In the genomic region with DNA sequence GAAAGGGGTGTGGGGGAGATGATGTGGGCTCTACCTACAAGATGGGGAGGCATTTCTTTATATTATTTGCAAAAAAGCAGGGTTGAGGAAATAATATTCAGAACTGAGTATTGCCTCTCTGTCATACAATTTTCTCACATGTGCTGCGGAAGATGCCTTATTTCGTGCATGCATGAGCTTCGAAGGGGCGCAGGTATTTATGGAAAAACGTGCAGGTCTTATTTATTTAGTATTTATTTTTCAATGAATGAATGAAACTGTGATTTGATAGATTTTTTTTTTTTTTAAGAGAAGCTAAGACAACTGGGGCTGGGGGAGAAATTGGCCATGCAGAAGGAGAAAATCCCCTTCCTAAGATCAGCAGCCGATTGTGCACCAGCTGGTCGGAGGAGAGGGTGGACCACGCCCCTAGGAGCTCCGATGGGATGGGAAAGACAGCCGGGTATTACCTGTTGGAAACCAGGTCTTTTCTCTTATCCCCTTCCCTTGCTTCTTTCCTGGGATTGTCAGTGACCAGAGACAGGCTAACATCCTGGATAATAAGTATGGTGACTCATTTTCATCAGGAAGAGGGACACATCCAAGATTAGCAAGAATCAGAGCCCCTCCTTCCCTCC, we compare ENCODE assay signal across 13 cellular contexts. TPM values are rescaled to one million over a fixed set of nuclear protein-coding genes. Genes with fewer than 3 reads are reported as not detected.
DNase-seq lines count a peak whose midpoint lies in the region; ATAC-seq, FAIRE-seq and TF ChIP-seq lines count a peak whose summit lies in the region.
"Had no signal": no experiment of that assay in that cellular context is flagged by ENCODE, and none has a peak within 500 bp of the region (broad histone marks: within the 10 kb centered on the region; RNA-seq: fewer than 3 reads in every experiment).

No MANE protein-coding gene starts in this region.

- TF ChIP-seq CTCF in AG04450 (IDR thresholded peaks at IDR 0.05; ENCODE audit: low read depth, low read length) (no peak), HFFc6 (IDR thresholded peaks at IDR 0.05) (no peak), chondrocyte (IDR thresholded peaks at IDR 0.05) (no peak), mucosa of descending colon (IDR thresholded peaks at IDR 0.05) (no peak)

- POLR2A ChIA-PET in AG04450 (lab: Yijun Ruan, JAX): no interaction called here

- H3K4me1 Mint-ChIP-seq in HFFc6 (ENCODE audit: low read depth): peaks cover 12% of the 10 kb centered on the region
- H3K4me1 Mint-ChIP-seq in chondrocyte (ENCODE audit: low read depth): peaks cover 22% of the 10 kb centered on the region

- no peaks in the 10 kb centered on the region for H3K9me3 Mint-ChIP-seq in HFFc6
- no peaks in the 10 kb centered on the region for H3K9me3 Mint-ChIP-seq in chondrocyte (ENCODE audit: low read depth)
- H3K9me3 Mint-ChIP-seq: activated naive CD4-positive, alpha-beta T cell treated with anti-CD3 and anti-CD28 coated beads for 36 hours had no signal

- no peaks in the 10 kb centered on the region for H3K9me3 ChIP-seq in AG04450 (ENCODE audit: control insufficient read depth, insufficient read depth, low read length)
- H3K9me3 ChIP-seq in muscle layer of duodenum (ENCODE audit: control insufficient read depth in 1 of 2, low read length in 2 of 2): no peaks in the 10 kb centered on the region
- H3K9me3 ChIP-seq in small intestine (ENCODE audit: control insufficient read depth, low read depth): no peaks in the 10 kb centered on the region
- H3K9me3 ChIP-seq in mucosa of descending colon: no peaks in the 10 kb centered on the region
- H3K9me3 ChIP-seq: HAP-1 had no signal

- H3K27ac ChIP-seq in AG04450 (ENCODE audit: low read depth, low read length): no peak overlapping the region
- no peak overlapping the region for H3K27ac ChIP-seq in muscle layer of duodenum (ENCODE audit: low read length)
- no peak overlapping the region for H3K27ac ChIP-seq in small intestine (ENCODE audit: low read depth in 1 of 2, low read length in 1 of 2)

- ATAC-seq in GM18873 (IDR thresholded peaks at IDR 0.05; ENCODE audit: low FRiP score, unreplicated experiment) (no peak), mucosa of descending colon (no peak), GM21737 (IDR thresholded peaks at IDR 0.05; ENCODE audit: unreplicated experiment) (no peak)
- ATAC-seq: esophagus mucosa had no signal

- CTCF ChIA-PET in AG04450 (lab: Charles Lee): interaction anchor here (0.7 to 0.9 kb wide), 2 partner anchors 64 to 67 kb away, joined by 3 to 4 read pairs; no protein-coding TSS in a partner anchor

- H3K4me3 ChIP-seq in AG04450 (ENCODE audit: low read depth, low read length) (peak overlapping the region; percentile 61), muscle layer of duodenum (ENCODE audit: low read depth in 1 of 2, low read length in 2 of 2) (peak overlapping the region; percentile 60 to 66), small intestine (ENCODE audit: low read depth in 1 of 2, low read length in 2 of 2) (no peak overlapping the region), mucosa of descending colon (no peak overlapping the region)

- peaks cover 0 to 12% of the 10 kb centered on the region in 2 donors for H3K4me1 ChIP-seq in muscle layer of duodenum (ENCODE audit: control insufficient read depth in 1 of 2, insufficient read depth in 2 of 2, low read length in 2 of 2)
- H3K4me1 ChIP-seq in small intestine (ENCODE audit: control insufficient read depth in 2 of 2, insufficient read depth in 1 of 2, low read depth in 1 of 2, low read length in 1 of 2): no peaks in the 10 kb centered on the region
- H3K4me1 ChIP-seq in mucosa of descending colon (ENCODE audit: low read depth): no peaks in the 10 kb centered on the region
- H3K4me1 ChIP-seq: HAP-1 had no signal

- no peak for DNase-seq in AG04450 (ENCODE audit: low read depth, low spot score)
- no peak for DNase-seq in HFFc6
- no peak for DNase-seq in chondrocyte (ENCODE audit: low spot score)
- DNase-seq in small intestine: no peak
- DNase-seq in mucosa of descending colon: no peak
- DNase-seq: activated CD4-positive, CD25-positive, alpha-beta regulatory T cell treated with anti-CD3 and anti-CD28 coated beads, Interleukin-2, amount 50 U/mL, for 72 hours had no signal

- no peak for FAIRE-seq in small intestine (lab: Jason Lieb, UNC)

- intact Hi-C loops in mucosa of descending colon (cut with DNase I, micrococcal nuclease): no loop called here

- H3K27me3 Mint-ChIP-seq in HFFc6 (ENCODE audit: insufficient read depth): peaks cover 17% of the 10 kb centered on the region
- H3K27me3 Mint-ChIP-seq in chondrocyte (ENCODE audit: low read depth): peaks cover 1% of the 10 kb centered on the region

- no peaks in the 10 kb centered on the region for H3K36me3 ChIP-seq in muscle layer of duodenum (ENCODE audit: control insufficient read depth in 1 of 2, insufficient read depth in 2 of 2, low read length in 2 of 2)
- no peaks in the 10 kb centered on the region for H3K36me3 ChIP-seq in small intestine (ENCODE audit: control insufficient read depth in 2 of 2, insufficient read depth in 2 of 2, low read length in 2 of 2)
- no peaks in the 10 kb centered on the region for H3K36me3 ChIP-seq in mucosa of descending colon (ENCODE audit: low read depth)
- H3K36me3 ChIP-seq: HAP-1 had no signal

- peak overlapping the region; percentile 83 for H3K4me3 Mint-ChIP-seq in HFFc6
- H3K4me3 Mint-ChIP-seq in chondrocyte (ENCODE audit: unreplicated experiment): peak overlapping the region; percentile 73

- H3K27me3 ChIP-seq in AG04450 (ENCODE audit: control insufficient read depth, insufficient read depth, low read length): peaks cover 28% of the 10 kb centered on the region
- peaks cover 4% of the 10 kb centered on the region for H3K27me3 ChIP-seq in muscle layer of duodenum (ENCODE audit: low read depth, low read length)
- H3K27me3 ChIP-seq in small intestine (ENCODE audit: control insufficient read depth in 2 of 2, insufficient read depth in 2 of 2, low read length in 2 of 2): peaks cover 0 to 12% of the 10 kb centered on the region in 2 donors

- 7 to 9% (median 8%) methylated on average over 10 of the region's 10 CpGs for WGBS in small intestine, 3 donors

- H3K36me3 Mint-ChIP-seq in HFFc6 (ENCODE audit: low read depth) (no peaks in the 10 kb centered on the region), chondrocyte (ENCODE audit: low read depth) (no peaks in the 10 kb centered on the region)

- H3K27ac Mint-ChIP-seq in HFFc6 (no peak overlapping the region), chondrocyte (ENCODE audit: unreplicated experiment) (no peak overlapping the region)
- H3K27ac Mint-ChIP-seq: activated naive CD4-positive, alpha-beta T cell treated with anti-CD3 and anti-CD28 coated beads for 36 hours had no signal

RNA-seq across cellular contexts. Expression of a gene that starts 0.8 kb away (rescaled TPM):
- polyA plus RNA-seq in AG04450 (2011; rRNA removed): 1.2 and 1.3 TPM in 2 replicates
- 0.22 and 0.83 TPM in 2 replicates for polyA minus RNA-seq in AG04450 (2011; rRNA and poly(A)+ RNA removed)
- under 1 TPM in 1 of 6 experiments, not detected in 5; 0.09 TPM for total RNA-seq in HFFc6 (2021; fragmentation: NEBNext Ultra II Directional; extraction: Animal tissue kit (Norgen Biotek cat#: 25700))
- total RNA-seq in chondrocyte: 3.3 to 33.7 TPM (median 3.6 TPM) in 3 replicates
- 10 to 100 TPM in 1 of 3 donors, under 1 TPM in 1, not detected in 1; 0.54 to 22.3 TPM for polyA plus RNA-seq in small intestine
- total RNA-seq in mucosa of descending colon: 10 to 100 TPM in 1 of 3 donors, 1 to 10 TPM in 1, under 1 TPM in 1; 0.96 to 13.6 (median 1.1) TPM
- total RNA-seq: esophagus mucosa, mononuclear cell had no signal

Comparison
In these comparisons a context has a peak if more than half of its experiments do, and no peak if none do; other contexts are left out.
1. H3K4me3 ChIP-seq: peak in AG04450 (single experiment) and muscle layer of duodenum (2 of 2); none in small intestine (0 of 2) and mucosa of descending colon (single experiment).